ENCODE assay signal across 9 cellular contexts in the genomic region with DNA sequence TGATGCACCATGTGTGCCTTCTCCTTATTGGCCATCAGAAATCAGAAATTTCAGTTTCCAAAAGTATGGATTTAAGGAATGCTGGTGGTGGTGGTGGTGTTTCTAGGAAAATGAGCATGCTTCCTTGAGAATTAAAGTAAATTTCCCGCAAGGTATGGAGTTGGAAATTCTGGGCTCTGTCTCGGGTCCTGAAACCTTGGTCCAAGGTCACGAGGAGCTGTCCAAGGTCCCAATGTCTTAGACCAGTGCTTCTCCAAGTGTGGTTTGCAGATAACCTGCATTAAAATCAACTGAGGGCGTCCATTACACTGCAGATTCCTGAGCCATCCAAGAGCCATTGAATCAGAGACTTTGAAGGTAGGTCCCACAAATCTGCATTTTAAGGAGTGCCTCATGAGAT.
DNase-seq lines count a peak whose midpoint lies in the region; ATAC-seq, FAIRE-seq and TF ChIP-seq lines count a peak whose summit lies in the region.
"Had no signal": no experiment of that assay in that cellular context is flagged by ENCODE, and none has a peak within 500 bp of the region (broad histone marks: within the 10 kb centered on the region; RNA-seq: fewer than 3 reads in every experiment).

No MANE protein-coding gene starts in this region.

- H3K36me3 ChIP-seq in GM23248 (ENCODE audit: low read depth) (no peaks in the 10 kb centered on the region), K562 (ENCODE audit: control insufficient read depth, insufficient read depth, low read length) (no peaks in the 10 kb centered on the region), vagina (no peaks in the 10 kb centered on the region), spleen (no peaks in the 10 kb centered on the region)
- H3K36me3 ChIP-seq in naive thymus-derived CD4-positive, alpha-beta T cell (ENCODE audit: control insufficient read depth in 2 of 3, insufficient read depth in 3 of 3, low read length in 3 of 3), result no peaks in the 10 kb centered on the region

- DNase-seq in GM23248, result peak; percentile 73
- peak; percentile 41 for DNase-seq in MV-4-11 (lab: John Stamatoyannopoulos, UW)
- DNase-seq in K562 (ENCODE audit: extremely low read depth in 1 of 4, low spot score in 3 of 4), result peak; percentile 28 to 59 (median 34)
- peak in 6 of 9 donors; percentile 12 to 30 (median 18) for DNase-seq in naive thymus-derived CD4-positive, alpha-beta T cell
- no peak for DNase-seq in vagina (ENCODE audit: extremely low spot score in 2 of 2)
- no peak for DNase-seq in spleen
- DNase-seq in NCI-H510A treated with DMSO at 0.1 percent for 48 hours (lab: John Stamatoyannopoulos, UW), result no peak
- DNase-seq: activated B cell treated with CpG ODN at 0.5 μM for 24 hours had no signal

- H4K20me1 ChIP-seq in GM23248 (ENCODE audit: insufficient read depth), result no peaks in the 10 kb centered on the region
- no peaks in the 10 kb centered on the region for H4K20me1 ChIP-seq in K562 (replicated peaks; ENCODE audit: control insufficient read depth, insufficient read depth, low read length)

- H2AFZ ChIP-seq in GM23248 (no peak overlapping the region), K562 (ENCODE audit: low read depth, low read length) (no peak overlapping the region)

- intact Hi-C loops in K562 (cut with micrococcal nuclease), result no loop called here
- intact Hi-C loops in naive thymus-derived CD4-positive, alpha-beta T cell (cut with micrococcal nuclease), result no loop called here
- intact Hi-C loops in vagina (cut with DNase I), result no loop called here
- intact Hi-C loops in spleen (cut with DNase I; ENCODE audit: low total_unique reads), result no loop called here

- no TSS peak for BruUV-seq in K562 (replicated peaks; lab: Mats Ljungman, UMichigan)

- H3K27me3 ChIP-seq in GM23248 (replicated peaks; ENCODE audit: insufficient read depth) (no peaks in the 10 kb centered on the region; the same call in 1 of the 2 replicates), K562 (ENCODE audit: control insufficient read depth in 2 of 2, insufficient read depth in 2 of 2, low read length in 2 of 2) (no peaks in the 10 kb centered on the region), vagina (no peaks in the 10 kb centered on the region), spleen (replicated peaks in 1 of 7) (peaks cover 0 to 45% (median 3%) of the 10 kb centered on the region in 7 donors)
- peaks cover 0 to 2% of the 10 kb centered on the region in 2 donors for H3K27me3 ChIP-seq in naive thymus-derived CD4-positive, alpha-beta T cell (ENCODE audit: control insufficient read depth in 2 of 2, insufficient read depth in 2 of 2, low read length in 2 of 2)

- POLR2A ChIA-PET in K562 (lab: Yijun Ruan, JAX), result no interaction called here
- POLR2A ChIA-PET in naive thymus-derived CD4-positive, alpha-beta T cell (lab: Charles Lee), result no interaction called here

- H3K4me2 ChIP-seq in GM23248 (ENCODE audit: unreplicated experiment), result no peak overlapping the region
- H3K4me2 ChIP-seq in K562 (ENCODE audit: insufficient read depth, low read length), result no peak overlapping the region

- H3K79me2 ChIP-seq in GM23248 (ENCODE audit: insufficient read depth) (no peaks in the 10 kb centered on the region), K562 (ENCODE audit: control insufficient read depth, insufficient read depth, low read length) (no peaks in the 10 kb centered on the region)

- no peak overlapping the region for H3K27ac Mint-ChIP-seq in naive thymus-derived CD4-positive, alpha-beta T cell
- H3K27ac Mint-ChIP-seq: activated B cell treated with CpG ODN at 0.5 μM for 24 hours had no signal

- no peak overlapping the region for H3K27ac ChIP-seq in GM23248
- H3K27ac ChIP-seq in K562 (ENCODE audit: extremely low read depth, low read depth, low read length), result no peak overlapping the region
- no peak overlapping the region for H3K27ac ChIP-seq in naive thymus-derived CD4-positive, alpha-beta T cell (ENCODE audit: low read depth, low read length)
- H3K27ac ChIP-seq in vagina, result no peak overlapping the region
- H3K27ac ChIP-seq in spleen, result no peak overlapping the region

- TF ChIP-seq CTCF in K562 (IDR thresholded peaks at IDR 0.05 in 2 of 3, conservative IDR thresholded peaks at IDR 0.05 in 1 of 3; ENCODE audit: insufficient read depth in 2 of 3, low read depth in 1 of 3, low read length in 3 of 3), result no peak
- TF ChIP-seq CTCF in vagina (IDR thresholded peaks at IDR 0.05), result no peak
- no peak for TF ChIP-seq CTCF in spleen (IDR thresholded peaks at IDR 0.05 in 8 of 11, conservative IDR thresholded peaks at IDR 0.05 in 3 of 11)

- no peaks in the 10 kb centered on the region for H3K36me3 Mint-ChIP-seq in naive thymus-derived CD4-positive, alpha-beta T cell

- CTCF ChIA-PET in K562 (lab: Yijun Ruan, JAX; ENCODE audit: low intra/inter-chr PET ratio), result no interaction called here
- CTCF ChIA-PET in naive thymus-derived CD4-positive, alpha-beta T cell (lab: Charles Lee), result no interaction called here

- no peaks in the 10 kb centered on the region for H3K9me2 ChIP-seq in GM23248 (ENCODE audit: insufficient read depth)

- peak; percentile 57 for FAIRE-seq in K562 (lab: Jason Lieb, UNC)

- H3K9me3 ChIP-seq in GM23248 (ENCODE audit: low read depth), result no peaks in the 10 kb centered on the region
- no peaks in the 10 kb centered on the region for H3K9me3 ChIP-seq in K562 (replicated peaks; ENCODE audit: control insufficient read depth, insufficient read depth, low read depth, low read length)
- no peaks in the 10 kb centered on the region for H3K9me3 ChIP-seq in naive thymus-derived CD4-positive, alpha-beta T cell (ENCODE audit: control insufficient read depth in 2 of 3, low read length in 3 of 3)
- H3K9me3 ChIP-seq in vagina, result no peaks in the 10 kb centered on the region
- H3K9me3 ChIP-seq in spleen, result no peaks in the 10 kb centered on the region

- no peaks in the 10 kb centered on the region for H3K9me1 ChIP-seq in K562 (ENCODE audit: control insufficient read depth, insufficient read depth, low read length)

- no peak for TF ChIP-seq RAD21 in K562 (CRISPR knock-in tag; conservative IDR thresholded peaks at IDR 0.05 in 1 of 2, IDR thresholded peaks at IDR 0.05 in 1 of 2)

- H3K4me1 Mint-ChIP-seq in naive thymus-derived CD4-positive, alpha-beta T cell, result peaks cover 6 to 13% (median 10%) of the 10 kb centered on the region in 7 donors

- 13 to 15% methylated on average over 4 of the region's 4 CpGs for WGBS in GM23248 (ENCODE audit: low coverage in 1 of 2, low lambda C conversion rate in 2 of 2, missing lambda C conversion rate in 2 of 2), 2 experiments
- WGBS in K562 (ENCODE audit: insufficient coverage, low coverage, missing lambda C conversion rate), result 3% methylated on average over 4 of the region's 4 CpGs
- 16 to 24% (median 19%) methylated on average over 4 of the region's 4 CpGs for WGBS in spleen, 5 donors

- H3K4me1 ChIP-seq in GM23248 (ENCODE audit: insufficient read depth), result no peaks in the 10 kb centered on the region
- H3K4me1 ChIP-seq in K562 (replicated peaks in 1 of 2; ENCODE audit: control insufficient read depth in 2 of 2, insufficient read depth in 2 of 2, low read length in 2 of 2), result peaks cover 0 to 5% of the 10 kb centered on the region in 2 experiments; a peak in 2 of 5 replicates
- H3K4me1 ChIP-seq in naive thymus-derived CD4-positive, alpha-beta T cell (ENCODE audit: control insufficient read depth in 2 of 2, insufficient read depth in 2 of 2, low read length in 2 of 2), result peaks cover 0 to 5% of the 10 kb centered on the region in 2 donors
- peaks cover 12% of the 10 kb centered on the region for H3K4me1 ChIP-seq in vagina
- peaks cover 5 to 17% (median 14%) of the 10 kb centered on the region in 6 donors for H3K4me1 ChIP-seq in spleen

- H3K9ac ChIP-seq in GM23248 (no peak overlapping the region), K562 (ENCODE audit: insufficient read depth in 1 of 2, low read depth in 2 of 2, low read length in 2 of 2) (no peak overlapping the region)

- TF ChIP-seq EP300 in K562 (IDR thresholded peaks at IDR 0.05; ENCODE audit: low read length), result no peak

- TF ChIP-seq POLR2A in K562 (conservative IDR thresholded peaks at IDR 0.05), result no peak
- TF ChIP-seq POLR2A in vagina (IDR thresholded peaks at IDR 0.05), result no peak
- no peak for TF ChIP-seq POLR2A in spleen (IDR thresholded peaks at IDR 0.05)

- in situ Hi-C loops in GM23248 (cut with MboI), result no loop called here
- in situ Hi-C loops in K562 (cut with MboI), result no loop called here

- peaks cover 0 to 5% (median 0%) of the 10 kb centered on the region in 11 donors for H3K9me3 Mint-ChIP-seq in naive thymus-derived CD4-positive, alpha-beta T cell
- H3K9me3 Mint-ChIP-seq: activated B cell treated with CpG ODN at 0.5 μM for 24 hours had no signal

- no peaks in the 10 kb centered on the region for H3F3A ChIP-seq in GM23248 (ENCODE audit: insufficient read depth)

- peaks cover 25 to 56% (median 52%) of the 10 kb centered on the region in 5 donors for H3K27me3 Mint-ChIP-seq in naive thymus-derived CD4-positive, alpha-beta T cell

- H3K4me3 ChIP-seq in GM23248 (no peak overlapping the region), K562 (no peak overlapping the region), vagina (no peak overlapping the region), spleen (no peak overlapping the region)
- H3K4me3 ChIP-seq in naive thymus-derived CD4-positive, alpha-beta T cell (ENCODE audit: low read length), result no peak overlapping the region

- H3K4me3 Mint-ChIP-seq in naive thymus-derived CD4-positive, alpha-beta T cell, result no peak overlapping the region
- H3K4me3 Mint-ChIP-seq: activated B cell treated with CpG ODN at 0.5 μM for 24 hours had no signal

- ATAC-seq in K562, result peak; percentile 18; the same call in 1 of the 3 replicates
- ATAC-seq in naive thymus-derived CD4-positive, alpha-beta T cell, result no peak
- no peak for ATAC-seq in GM21360 (IDR thresholded peaks at IDR 0.05; ENCODE audit: unreplicated experiment)

TF ChIP-seq in K562, 482 proteins besides CTCF, POLR2A, EP300 and RAD21 (continues in another document):
- TF ChIP-seq BRCA1 (IDR thresholded peaks at IDR 0.05) (no peak), BRCA1 (CRISPR knock-in tag; IDR thresholded peaks at IDR 0.05) (no peak), ZNF589 (CRISPR knock-in tag; IDR thresholded peaks at IDR 0.05; ENCODE audit: low read depth) (0 out of 2 replicates have a peak, but pooled peaks have one; percentile 65), NFXL1 (CRISPR knock-in tag; IDR thresholded peaks at IDR 0.05) (no peak), ZNF644 (tag; IDR thresholded peaks at IDR 0.05; ENCODE audit: low read depth) (peak; percentile 95), RCOR1 (IDR thresholded peaks at IDR 0.05; ENCODE audit: borderline replicate concordance in 1 of 2, low read depth in 2 of 2, low read length in 2 of 2) (peak in 1 of 2 experiments; percentile 86; a peak in 2 of 4 replicates)

Comparison
In these comparisons a context has a peak if more than half of its experiments do, and no peak if none do; other contexts are left out.
1. DNase-seq: peak in GM23248 (single experiment), MV-4-11 (single experiment), K562 (4 of 4) and naive thymus-derived CD4-positive, alpha-beta T cell (6 of 9); none in vagina (0 of 2), spleen (single experiment) and NCI-H510A treated with DMSO at 0.1 percent for 48 hours (single experiment).